In genomic region chr6:31156647-31157046, GRCh38 we compare ENCODE assay signal across 11 cellular contexts. TPM values are rescaled to one million over a fixed set of nuclear protein-coding genes. Genes with fewer than 3 reads are reported as not detected.
DNase-seq lines count a peak whose midpoint lies in the region; ATAC-seq and TF ChIP-seq lines count a peak whose summit lies in the region.
"Had no signal": no experiment of that assay in that cellular context is flagged by ENCODE, and none has a peak within 500 bp of the region (broad histone marks: within the 10 kb centered on the region; RNA-seq: fewer than 3 reads in every experiment).

No MANE protein-coding gene starts in this region.

- H3K4ac ChIP-seq in IMR-90 (ENCODE audit: low read depth, low read length) = no peak overlapping the region

- no peak overlapping the region for H4K5ac ChIP-seq in IMR-90 (ENCODE audit: low read depth, low read length)

- dilution Hi-C loops in IMR-90 (cut with HindIII; ENCODE audit: low sequenced_read_pairs, unreplicated experiment) = no loop called here

- peaks cover 19% of the 10 kb centered on the region for H3K9me1 ChIP-seq in IMR-90 (ENCODE audit: insufficient read depth, low read length)

- H2AK9ac ChIP-seq in IMR-90 (replicated peaks; ENCODE audit: low read depth, low read length, poor library complexity) = peak overlapping the region; percentile 13

- TF ChIP-seq RAD21 in IMR-90 (IDR thresholded peaks at IDR 0.05; ENCODE audit: low read length) = no peak

- in situ Hi-C loops in IMR-90 (cut with MboI; ENCODE audit: low sequenced_read_pairs) = no loop called here

- H2AK5ac ChIP-seq in IMR-90 (ENCODE audit: low read depth, low read length) = no peak overlapping the region

- no peak overlapping the region for H4K8ac ChIP-seq in IMR-90 (ENCODE audit: low read depth in 2 of 2, low read length in 2 of 2)

- no peak overlapping the region for H3K27ac Mint-ChIP-seq in activated CD4-positive, alpha-beta T cell treated with anti-CD3 and anti-CD28 coated beads, Interleukin-2, amount 10 ng/mL, durations not matched to agents 7 days and 5 days
- H3K27ac Mint-ChIP-seq in activated T-helper 17 cell treated with anti-CD3 and anti-CD28 coated beads, Interleukin-2, amount 50 U/mL, for 72 hours = no peak overlapping the region
- peak overlapping the region in 1 of 3 experiments; percentile 27 for H3K27ac Mint-ChIP-seq in nephron

- no peak for DNase-seq in activated CD4-positive, alpha-beta T cell treated with anti-CD3 and anti-CD28 coated beads, Interleukin-2, amount 10 ng/mL, durations not matched to agents 7 days and 5 days
- DNase-seq in activated CD4-positive, alpha-beta T cell treated with anti-CD3 and anti-CD28 coated beads, Interleukin-2, amount 50 U/mL, for 1 hour = no peak
- DNase-seq in IMR-90 = no peak
- no peak for DNase-seq in upper lobe of right lung
- no peak for DNase-seq in prostate gland (ENCODE audit: low spot score)
- no peak for DNase-seq in SHP77 treated with DMSO at 0.1 percent for 48 hours (lab: John Stamatoyannopoulos, UW)
- DNase-seq: DMS53 had no signal

- peaks cover 14 to 43% of the 10 kb centered on the region in 2 experiments for H3K79me1 ChIP-seq in IMR-90 (ENCODE audit: low read depth in 1 of 2, low read length in 2 of 2)

- intact Hi-C loops in IMR-90 (cut with micrococcal nuclease) (no loop called here), upper lobe of right lung (cut with DNase I) (no loop called here), prostate gland (cut with DNase I) (loop anchor here (5.0 kb wide), 1 partner anchor 41 kb away; no protein-coding TSS in a partner anchor)

- no peak overlapping the region for H3K18ac ChIP-seq in IMR-90 (ENCODE audit: low read depth, low read length)

- H2BK20ac ChIP-seq in IMR-90 (ENCODE audit: low read depth, low read length) = no peak overlapping the region

- H2BK5ac ChIP-seq in IMR-90 (ENCODE audit: low read depth, low read length, poor library complexity, severe bottlenecking) = no peak overlapping the region

- H2BK120ac ChIP-seq in IMR-90 (ENCODE audit: low read depth, low read length) = no peak overlapping the region

- H3K4me1 ChIP-seq in IMR-90 (ENCODE audit: control insufficient read depth, insufficient read depth, low read length) (peaks cover 10% of the 10 kb centered on the region), upper lobe of right lung (peaks cover 11% of the 10 kb centered on the region), prostate gland (replicated peaks) (peaks cover 5% of the 10 kb centered on the region)

- no peak overlapping the region for H2AFZ ChIP-seq in IMR-90 (replicated peaks; ENCODE audit: low read length, poor library complexity)

- peaks cover 36% of the 10 kb centered on the region for H3K4me1 Mint-ChIP-seq in activated CD4-positive, alpha-beta T cell treated with anti-CD3 and anti-CD28 coated beads, Interleukin-2, amount 10 ng/mL, durations not matched to agents 7 days and 5 days
- H3K4me1 Mint-ChIP-seq in activated T-helper 17 cell treated with anti-CD3 and anti-CD28 coated beads, Interleukin-2, amount 50 U/mL, for 72 hours = peaks cover 5% of the 10 kb centered on the region
- H3K4me1 Mint-ChIP-seq in nephron = peaks cover 20% of the 10 kb centered on the region

- POLR2A ChIA-PET in activated CD4-positive, alpha-beta T cell treated with anti-CD3 and anti-CD28 coated beads, Interleukin-2, amount 10 ng/mL, durations not matched to agents 7 days and 5 days (lab: Charles Lee) = no interaction called here
- POLR2A ChIA-PET in IMR-90 (lab: Charles Lee; ENCODE audit: unreplicated experiment) = no interaction called here

- no peak overlapping the region for H3K27ac ChIP-seq in IMR-90 (ENCODE audit: insufficient read depth, low read length)
- H3K27ac ChIP-seq in upper lobe of right lung = no peak overlapping the region
- no peak overlapping the region for H3K27ac ChIP-seq in prostate gland

- TF ChIP-seq CTCF in IMR-90 (conservative IDR thresholded peaks at IDR 0.05; ENCODE audit: low read depth, low read length) = no peak
- TF ChIP-seq CTCF in nephron (IDR thresholded peaks at IDR 0.05; ENCODE audit: unreplicated experiment in 3 of 3) = no peak
- TF ChIP-seq CTCF in upper lobe of right lung (IDR thresholded peaks at IDR 0.05) = no peak
- no peak for TF ChIP-seq CTCF in prostate gland (IDR thresholded peaks at IDR 0.05)

- no TSS peak for BruUV-seq in IMR-90 (replicated peaks; lab: Mats Ljungman, UMichigan)

- no peak for TF ChIP-seq POLR2A in IMR-90 (IDR thresholded peaks at IDR 0.05; ENCODE audit: low read depth, low read length)
- TF ChIP-seq POLR2A in prostate gland (IDR thresholded peaks at IDR 0.05) = no peak

- WGBS in IMR-90 (ENCODE audit: extremely low coverage in 2 of 2, insufficient read length in 1 of 2), 2 experiments = 94% methylated on average over 3 of the region's 7 CpGs; no CpG with 5 or more reads in 1 of the 2 experiments
- 91% methylated on average over 7 of the region's 7 CpGs for WGBS in prostate gland

- no peaks in the 10 kb centered on the region; the same call in 1 of the 2 replicates for H4K20me1 ChIP-seq in IMR-90 (ENCODE audit: insufficient read depth, low read length)

- no peak overlapping the region for H3K56ac ChIP-seq in IMR-90 (ENCODE audit: extremely low read depth, insufficient read depth, low read length)

- H3K9ac ChIP-seq in IMR-90 (ENCODE audit: low read depth, low read length) = no peak overlapping the region

- H3K36me3 ChIP-seq in IMR-90 (ENCODE audit: control insufficient read depth, insufficient read depth, low read length) = peaks cover 7% of the 10 kb centered on the region; the same call in 1 of the 2 replicates
- H3K36me3 ChIP-seq in upper lobe of right lung = no peaks in the 10 kb centered on the region
- H3K36me3 ChIP-seq in prostate gland = no peaks in the 10 kb centered on the region

- H3K23ac ChIP-seq in IMR-90 (ENCODE audit: low read depth, low read length) = no peak overlapping the region

- H3K36me3 Mint-ChIP-seq in activated CD4-positive, alpha-beta T cell treated with anti-CD3 and anti-CD28 coated beads, Interleukin-2, amount 10 ng/mL, durations not matched to agents 7 days and 5 days (ENCODE audit: low read depth) = peaks cover 31% of the 10 kb centered on the region
- H3K36me3 Mint-ChIP-seq in activated T-helper 17 cell treated with anti-CD3 and anti-CD28 coated beads, Interleukin-2, amount 50 U/mL, for 72 hours (ENCODE audit: low read depth) = peaks cover 83% of the 10 kb centered on the region
- peaks cover 17% of the 10 kb centered on the region for H3K36me3 Mint-ChIP-seq in nephron (ENCODE audit: low read depth)

- no peak overlapping the region for H3K4me2 ChIP-seq in IMR-90 (ENCODE audit: low read depth, low read length)

- H3K4me3 Mint-ChIP-seq in activated CD4-positive, alpha-beta T cell treated with anti-CD3 and anti-CD28 coated beads, Interleukin-2, amount 10 ng/mL, durations not matched to agents 7 days and 5 days = peak overlapping the region; percentile 87
- peak overlapping the region; percentile 92 for H3K4me3 Mint-ChIP-seq in activated T-helper 17 cell treated with anti-CD3 and anti-CD28 coated beads, Interleukin-2, amount 50 U/mL, for 72 hours
- peak overlapping the region; percentile 83 to 88 (median 85) for H3K4me3 Mint-ChIP-seq in nephron

- H2BK15ac ChIP-seq in IMR-90 (ENCODE audit: low read depth, low read length) = no peak overlapping the region

- no peaks in the 10 kb centered on the region for H3K9me3 Mint-ChIP-seq in activated CD4-positive, alpha-beta T cell treated with anti-CD3 and anti-CD28 coated beads, Interleukin-2, amount 10 ng/mL, durations not matched to agents 7 days and 5 days
- no peaks in the 10 kb centered on the region for H3K9me3 Mint-ChIP-seq in activated T-helper 17 cell treated with anti-CD3 and anti-CD28 coated beads, Interleukin-2, amount 50 U/mL, for 72 hours
- H3K9me3 Mint-ChIP-seq in nephron = no peaks in the 10 kb centered on the region

- H3K27me3 Mint-ChIP-seq in activated CD4-positive, alpha-beta T cell treated with anti-CD3 and anti-CD28 coated beads, Interleukin-2, amount 10 ng/mL, durations not matched to agents 7 days and 5 days = no peaks in the 10 kb centered on the region
- no peaks in the 10 kb centered on the region for H3K27me3 Mint-ChIP-seq in activated T-helper 17 cell treated with anti-CD3 and anti-CD28 coated beads, Interleukin-2, amount 50 U/mL, for 72 hours
- no peaks in the 10 kb centered on the region for H3K27me3 Mint-ChIP-seq in nephron (ENCODE audit: low read depth)

- no peak overlapping the region for H3K14ac ChIP-seq in IMR-90 (replicated peaks; ENCODE audit: low read depth, low read length)

- H3K4me3 ChIP-seq in IMR-90 (ENCODE audit: insufficient read depth, low read depth, low read length) = no peak overlapping the region
- no peak overlapping the region for H3K4me3 ChIP-seq in upper lobe of right lung
- no peak overlapping the region for H3K4me3 ChIP-seq in prostate gland

- ATAC-seq in IMR-90 (ENCODE audit: low read depth) = no peak
- no peak for ATAC-seq in activated T-helper 17 cell treated with anti-CD3 and anti-CD28 coated beads, Interleukin-2, amount 50 U/mL, for 72 hours (replicated peaks)
- ATAC-seq in upper lobe of right lung = no peak

- H3K9me3 ChIP-seq in IMR-90 (ENCODE audit: control insufficient read depth, insufficient read depth, low read length) = no peaks in the 10 kb centered on the region
- no peaks in the 10 kb centered on the region for H3K9me3 ChIP-seq in upper lobe of right lung
- no peaks in the 10 kb centered on the region for H3K9me3 ChIP-seq in prostate gland

- CTCF ChIA-PET in activated CD4-positive, alpha-beta T cell treated with anti-CD3 and anti-CD28 coated beads, Interleukin-2, amount 10 ng/mL, durations not matched to agents 7 days and 5 days (lab: Charles Lee) = interaction anchor here (1.1 to 3.3 kb wide), 5 partner anchors 9 to 210 kb away, joined by 3 to 20 read pairs (median 4); no protein-coding TSS in a partner anchor
- CTCF ChIA-PET in IMR-90 (lab: Yijun Ruan, JAX) = no interaction called here

- H4K91ac ChIP-seq in IMR-90 (ENCODE audit: insufficient read depth, low read depth, low read length) = no peak overlapping the region

- H3K27me3 ChIP-seq in IMR-90 (ENCODE audit: control insufficient read depth, insufficient read depth, low read length) = no peaks in the 10 kb centered on the region
- H3K27me3 ChIP-seq in upper lobe of right lung = no peaks in the 10 kb centered on the region
- no peaks in the 10 kb centered on the region for H3K27me3 ChIP-seq in prostate gland (replicated peaks; ENCODE audit: insufficient read depth)

RNA-seq across cellular contexts. Expression of gene CCHCR1, which starts 1.0 kb away (rescaled TPM):
- 10 to 100 TPM; 43.4 to 44.7 TPM for total RNA-seq in activated CD4-positive, alpha-beta T cell treated with anti-CD3 and anti-CD28 coated beads, Interleukin-2, amount 10 ng/mL, durations not matched to agents 7 days and 5 days
- total RNA-seq in IMR-90 (2012; rRNA removed) = 16.1 and 22.0 TPM in 2 replicates
- polyA plus RNA-seq in IMR-90 (2012; rRNA removed) = 13.1 and 14.2 TPM in 2 replicates
- 7.8 and 11.6 TPM in 2 replicates for polyA plus RNA-seq in IMR-90 (2012; cell fraction: cytosol; rRNA removed)
- 45.9 and 57.1 TPM in 2 replicates for polyA plus RNA-seq in IMR-90 (2012; cell fraction: nucleus; rRNA removed; ENCODE audit: low replicate concordance)
- total RNA-seq in activated T-helper 17 cell treated with anti-CD3 and anti-CD28 coated beads, Interleukin-2, amount 50 U/mL, for 72 hours = 10 to 100 TPM; 52.4 to 85.5 TPM
- total RNA-seq in upper lobe of right lung = 12.5 TPM
- total RNA-seq in prostate gland = 10 to 100 TPM; 20.3 to 37.4 TPM

RNA-seq across cellular contexts. Expression of gene TCF19, which starts 1.7 kb away (rescaled TPM):
- 10 to 100 TPM; 86.3 to 86.7 TPM for total RNA-seq in activated CD4-positive, alpha-beta T cell treated with anti-CD3 and anti-CD28 coated beads, Interleukin-2, amount 10 ng/mL, durations not matched to agents 7 days and 5 days
- 14.2 and 14.4 TPM in 2 replicates for total RNA-seq in IMR-90 (2012; rRNA removed)
- polyA plus RNA-seq in IMR-90 (2012; rRNA removed) = 13.1 and 15.1 TPM in 2 replicates
- 10.2 and 10.6 TPM in 2 replicates for polyA plus RNA-seq in IMR-90 (2012; cell fraction: cytosol; rRNA removed)
- polyA plus RNA-seq in IMR-90 (2012; cell fraction: nucleus; rRNA removed; ENCODE audit: low replicate concordance) = 9.1 and 19.5 TPM in 2 replicates
- 100 to 1,000 TPM in 1 of 2 donors, 10 to 100 TPM in 1; 91.1 to 125 TPM for total RNA-seq in activated T-helper 17 cell treated with anti-CD3 and anti-CD28 coated beads, Interleukin-2, amount 50 U/mL, for 72 hours
- total RNA-seq in upper lobe of right lung = 4.5 TPM
- 10 to 100 TPM in 1 of 2 donors, 1 to 10 TPM in 1; 7.6 to 10.0 TPM for total RNA-seq in prostate gland

RNA-seq across cellular contexts. Expression of gene POU5F1, which starts 13.8 kb away (rescaled TPM):
- under 1 TPM in 1 of 2 experiments, not detected in 1; 0.20 TPM for total RNA-seq in activated CD4-positive, alpha-beta T cell treated with anti-CD3 and anti-CD28 coated beads, Interleukin-2, amount 10 ng/mL, durations not matched to agents 7 days and 5 days
- not detected in 2 replicates for total RNA-seq in IMR-90 (2012; rRNA removed)
- polyA plus RNA-seq in IMR-90 (2012; rRNA removed) = not detected in 2 replicates
- polyA plus RNA-seq in IMR-90 (2012; cell fraction: cytosol; rRNA removed) = not detected in 2 replicates
- polyA plus RNA-seq in IMR-90 (2012; cell fraction: nucleus; rRNA removed; ENCODE audit: low replicate concordance) = 0.28 TPM in 1 of 2 replicates, not detected in the other
- total RNA-seq in activated T-helper 17 cell treated with anti-CD3 and anti-CD28 coated beads, Interleukin-2, amount 50 U/mL, for 72 hours = under 1 TPM in 1 of 2 donors, not detected in 1; 0.16 TPM
- 2.8 TPM for total RNA-seq in upper lobe of right lung
- total RNA-seq in prostate gland = 10 to 100 TPM in 1 of 2 donors, 1 to 10 TPM in 1; 3.4 to 21.5 TPM
- total RNA-seq: SK-MEL-5 had no signal

RNA-seq across cellular contexts. Expression of gene PSORS1C2, which starts 17.8 kb away (rescaled TPM):
- total RNA-seq in activated CD4-positive, alpha-beta T cell treated with anti-CD3 and anti-CD28 coated beads, Interleukin-2, amount 10 ng/mL, durations not matched to agents 7 days and 5 days = not detected
- total RNA-seq in IMR-90 (2012; rRNA removed) (not detected in 2 replicates), upper lobe of right lung (not detected), prostate gland (not detected)
- not detected in 2 replicates for polyA plus RNA-seq in IMR-90 (2012; rRNA removed)
- polyA plus RNA-seq in IMR-90 (2012; cell fraction: cytosol; rRNA removed) = not detected in 2 replicates
- 0.09 TPM in 1 of 2 replicates, not detected in the other for polyA plus RNA-seq in IMR-90 (2012; cell fraction: nucleus; rRNA removed; ENCODE audit: low replicate concordance)
- not detected for total RNA-seq in activated T-helper 17 cell treated with anti-CD3 and anti-CD28 coated beads, Interleukin-2, amount 50 U/mL, for 72 hours
- total RNA-seq: osteoblast, SK-MEL-5 had no signal

RNA-seq across cellular contexts. Expression of gene CDSN, which starts 36.4 kb away (rescaled TPM):
- not detected for total RNA-seq in activated CD4-positive, alpha-beta T cell treated with anti-CD3 and anti-CD28 coated beads, Interleukin-2, amount 10 ng/mL, durations not matched to agents 7 days and 5 days
- not detected in 2 replicates for total RNA-seq in IMR-90 (2012; rRNA removed)
- not detected in 2 replicates for polyA plus RNA-seq in IMR-90 (2012; rRNA removed)
- polyA plus RNA-seq in IMR-90 (2012; cell fraction: cytosol; rRNA removed) = not detected in 2 replicates
- not detected in 2 replicates for polyA plus RNA-seq in IMR-90 (2012; cell fraction: nucleus; rRNA removed; ENCODE audit: low replicate concordance)
- not detected for total RNA-seq in activated T-helper 17 cell treated with anti-CD3 and anti-CD28 coated beads, Interleukin-2, amount 50 U/mL, for 72 hours
- not detected for total RNA-seq in upper lobe of right lung
- 1 to 10 TPM in 1 of 2 donors, under 1 TPM in 1; 0.50 to 1.5 TPM for total RNA-seq in prostate gland
- total RNA-seq: osteoblast, SK-MEL-5 had no signal
